ENCODE assay signal across 18 cellular contexts in the genomic region with DNA sequence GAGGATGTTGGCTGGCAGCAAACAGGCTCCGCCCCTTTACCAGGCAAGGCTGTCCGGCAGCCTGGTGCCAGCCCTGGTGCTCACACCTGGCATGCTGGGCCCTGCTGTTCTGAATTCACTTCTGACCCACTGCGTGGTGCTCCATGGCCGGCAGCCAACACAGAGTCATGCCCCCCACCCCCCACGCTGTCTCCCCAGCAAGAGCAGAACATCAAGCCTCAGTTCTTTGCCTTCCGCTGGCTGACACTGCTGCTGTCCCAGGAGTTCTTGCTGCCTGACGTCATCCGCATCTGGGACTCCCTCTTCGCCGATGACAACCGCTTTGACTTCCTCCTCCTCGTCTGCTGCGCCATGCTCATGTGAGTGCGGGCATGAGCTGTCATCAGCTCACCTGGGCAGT. TPM values are rescaled to one million over a fixed set of nuclear protein-coding genes. Genes with fewer than 3 reads are reported as not detected.
DNase-seq lines count a peak whose midpoint lies in the region; ATAC-seq and TF ChIP-seq lines count a peak whose summit lies in the region.
"Had no signal": no experiment of that assay in that cellular context is flagged by ENCODE, and none has a peak within 500 bp of the region (broad histone marks: within the 10 kb centered on the region; RNA-seq: fewer than 3 reads in every experiment).

No MANE protein-coding gene starts in this region.

- no peak overlapping the region for H3K4me3 Mint-ChIP-seq in stimulated activated naive B cell treated with anti-CD40 and anti-IgM and Interleukin-4, amounts not matched to agents 10 μg/mL and 1 μg/mL and 100 μg/mL, for 72 hours
- H3K4me3 Mint-ChIP-seq: GM23338 had no signal

- peak overlapping the region in 29 of 59 donors; percentile 6 to 49 (median 33) for H3K4me3 ChIP-seq in dorsolateral prefrontal cortex
- H3K4me3 ChIP-seq: GM23338, PC-9 had no signal

- peak overlapping the region; percentile 54 to 96 (median 87) for H3K27ac ChIP-seq in dorsolateral prefrontal cortex
- H3K27ac ChIP-seq: C4-2B, HL-60, PC-9 had no signal

- peaks cover 40 to 59% of the 10 kb centered on the region in 2 donors for H3K36me3 Mint-ChIP-seq in stimulated activated naive B cell treated with anti-CD40 and anti-IgM and Interleukin-4, amounts not matched to agents 10 μg/mL and 1 μg/mL and 100 μg/mL, for 72 hours

- no peaks in the 10 kb centered on the region for H3K9me3 Mint-ChIP-seq in stimulated activated naive B cell treated with anti-CD40 and anti-IgM and Interleukin-4, amounts not matched to agents 10 μg/mL and 1 μg/mL and 100 μg/mL, for 72 hours
- H3K9me3 Mint-ChIP-seq: GM23338 had no signal

- TF ChIP-seq CTCF in dorsolateral prefrontal cortex (IDR thresholded peaks at IDR 0.05 in 54 of 56, conservative IDR thresholded peaks at IDR 0.05 in 2 of 56; ENCODE audit: low read depth in 1 of 56, partially characterized antibody in 56 of 56), result no peak

- H3K27ac Mint-ChIP-seq in stimulated activated naive B cell treated with anti-CD40 and anti-IgM and Interleukin-4, amounts not matched to agents 10 μg/mL and 1 μg/mL and 100 μg/mL, for 72 hours, result peak overlapping the region; percentile 47
- H3K27ac Mint-ChIP-seq: GM23338 had no signal

- no peak for ATAC-seq in stimulated activated naive B cell treated with anti-CD40 and anti-IgM and Interleukin-4, amounts not matched to agents 10 μg/mL and 1 μg/mL and 100 μg/mL, for 72 hours (replicated peaks)
- ATAC-seq: GM23338 had no signal

- intact Hi-C loops in dorsolateral prefrontal cortex (cut with DNase I), result no loop called here

- H3K27me3 Mint-ChIP-seq in stimulated activated naive B cell treated with anti-CD40 and anti-IgM and Interleukin-4, amounts not matched to agents 10 μg/mL and 1 μg/mL and 100 μg/mL, for 72 hours, result no peaks in the 10 kb centered on the region

- DNase-seq in amygdala (lab: John Stamatoyannopoulos, UW) (peak in 38 of 56 donors; percentile 8 to 82 (median 54)), dorsolateral prefrontal cortex (peak in 9 of 10 donors; percentile 43 to 75 (median 69)), midbrain (lab: John Stamatoyannopoulos, UW) (peak; percentile 42), HuH-7 (ENCODE audit: low spot score) (no peak), hepatic stellate cell (ENCODE audit: low spot score) (no peak), SKM-1 (lab: John Stamatoyannopoulos, UW; ENCODE audit: unreplicated experiment) (no peak)
- DNase-seq in stimulated activated naive B cell treated with anti-CD40 and anti-IgM and Interleukin-4, amounts not matched to agents 10 μg/mL and 1 μg/mL and 100 μg/mL, for 72 hours, result no peak
- DNase-seq: DMS 273 treated with DMSO at 0.1 percent for 48 hours, GF-D8, KBM-7, NCI-H1436 treated with DMSO at 0.1 percent for 48 hours, NCI-H2081, NCI-H510A treated with DMSO at 0.1 percent for 48 hours, NCI-H82, PC-9 had no signal

- no peaks in the 10 kb centered on the region for H3K27me3 ChIP-seq in dorsolateral prefrontal cortex

- H3K4me1 Mint-ChIP-seq in stimulated activated naive B cell treated with anti-CD40 and anti-IgM and Interleukin-4, amounts not matched to agents 10 μg/mL and 1 μg/mL and 100 μg/mL, for 72 hours, result peaks cover 2 to 29% of the 10 kb centered on the region in 2 donors
- H3K4me1 Mint-ChIP-seq: GM23338 had no signal

RNA-seq across cellular contexts. Expression of a gene that starts 12.6 kb away (rescaled TPM):
- total RNA-seq in dorsolateral prefrontal cortex, result 10 to 100 TPM; 20.4 to 57.3 (median 35.8) TPM

RNA-seq across cellular contexts. Expression of a gene that starts 18.6 kb away (rescaled TPM):
- total RNA-seq in dorsolateral prefrontal cortex, result 10 to 100 TPM; 32.1 to 59.0 (median 40.5) TPM

RNA-seq across cellular contexts. Expression of a gene that starts 23.9 kb away (rescaled TPM):
- total RNA-seq in dorsolateral prefrontal cortex, result 10 to 100 TPM; 26.9 to 97.3 (median 42.1) TPM

RNA-seq across cellular contexts. Expression of a gene that starts 33.9 kb away (rescaled TPM):
- total RNA-seq in dorsolateral prefrontal cortex, result 100 to 1,000 TPM in 117 of 120 experiments, 10 to 100 TPM in 3; 87.6 to 198 (median 135) TPM

Comparison
In these comparisons a context has a peak if more than half of its experiments do, and no peak if none do; other contexts are left out.
1. DNase-seq: peak in amygdala (38 of 56), dorsolateral prefrontal cortex (9 of 10) and midbrain (single experiment); none in stimulated activated naive B cell treated with anti-CD40 and anti-IgM and Interleukin-4, amounts not matched to agents 10 μg/mL and 1 μg/mL and 100 μg/mL, for 72 hours (single experiment), HuH-7 (single experiment), hepatic stellate cell (single experiment) and SKM-1 (single experiment).